Comparison of ENCODE assay signal across 9 cellular contexts in genomic region chr19:3618144-3618810, GRCh38. TPM values are rescaled to one million over a fixed set of nuclear protein-coding genes. Genes with fewer than 3 reads are reported as not detected.
DNase-seq lines count a peak whose midpoint lies in the region; ATAC-seq and TF ChIP-seq lines count a peak whose summit lies in the region.
"Had no signal": no experiment of that assay in that cellular context is flagged by ENCODE, and none has a peak within 500 bp of the region (broad histone marks: within the 10 kb centered on the region; RNA-seq: fewer than 3 reads in every experiment).

No MANE protein-coding gene starts in this region.

- POLR2A ChIA-PET in CD8-positive, alpha-beta memory T cell (lab: Charles Lee), result no interaction called here

- peaks cover 4 to 8% (median 7%) of the 10 kb centered on the region in 3 donors for H3K4me1 Mint-ChIP-seq in CD8-positive, alpha-beta memory T cell
- no peaks in the 10 kb centered on the region for H3K4me1 Mint-ChIP-seq in natural killer cell treated with Interleukin-12 subunit alpha and Interleukin-12 subunit beta and Interleukin-15 and Interleukin-18, amount 100 ng/mL, for 72 hours (ENCODE audit: low read depth in 2 of 2)

- no peak for TF ChIP-seq POLR2A in thyroid gland (IDR thresholded peaks at IDR 0.05)

- no peaks in the 10 kb centered on the region for H3K9me3 Mint-ChIP-seq in CD8-positive, alpha-beta memory T cell
- no peaks in the 10 kb centered on the region for H3K9me3 Mint-ChIP-seq in natural killer cell treated with Interleukin-12 subunit alpha and Interleukin-12 subunit beta and Interleukin-15 and Interleukin-18, amount 100 ng/mL, for 72 hours

- CTCF ChIA-PET in CD8-positive, alpha-beta memory T cell (lab: Charles Lee), result interaction anchor here (0.7 to 1.3 kb wide), 5 partner anchors 10 to 33 kb away, joined by 3 to 5 read pairs (median 3); partner anchors contain the start of gene GIPC3

- DNase-seq in CD8-positive, alpha-beta memory T cell, result peak; percentile 23 to 66 (median 37)
- DNase-seq in HuH-7.5 (ENCODE audit: low spot score), result peak; percentile 81
- peak; percentile 84 for DNase-seq in activated CD8-positive, alpha-beta memory T cell treated with anti-CD3 and anti-CD28 coated beads for 24 hours
- DNase-seq in epithelial cell of esophagus (ENCODE audit: low read depth), result peak; percentile 34
- no peak for DNase-seq in natural killer cell treated with Interleukin-12 subunit alpha and Interleukin-12 subunit beta and Interleukin-15 and Interleukin-18, amount 100 ng/mL, for 72 hours (ENCODE audit: low spot score)
- DNase-seq in thyroid gland, result peak; percentile 39 to 40
- no peak for DNase-seq in NCI-H2081 (lab: John Stamatoyannopoulos, UW)

- peak; percentile 78 for TF ChIP-seq CTCF in epithelial cell of esophagus (IDR thresholded peaks at IDR 0.05; ENCODE audit: insufficient read depth, low read depth, low read length, missing control alignments)
- peak; percentile 58 to 90 (median 70) for TF ChIP-seq CTCF in thyroid gland (IDR thresholded peaks at IDR 0.05)

- H3K4me3 ChIP-seq in CD8-positive, alpha-beta memory T cell (ENCODE audit: low read length), result no peak overlapping the region
- no peak overlapping the region for H3K4me3 ChIP-seq in epithelial cell of esophagus (ENCODE audit: low read length)
- no peak overlapping the region for H3K4me3 ChIP-seq in thyroid gland (replicated peaks in 1 of 3)
- H3K4me3 ChIP-seq: skin epidermis had no signal

- no peaks in the 10 kb centered on the region for H3K27me3 ChIP-seq in CD8-positive, alpha-beta memory T cell (ENCODE audit: insufficient read depth, low read length, poor library complexity, severe bottlenecking)
- H3K27me3 ChIP-seq in thyroid gland, result no peaks in the 10 kb centered on the region

- 48 to 73% methylated on average over 5 to 22 of the region's 31 CpGs for WGBS in thyroid gland, 2 donors

- no peaks in the 10 kb centered on the region for H3K27me3 Mint-ChIP-seq in CD8-positive, alpha-beta memory T cell
- H3K27me3 Mint-ChIP-seq in natural killer cell treated with Interleukin-12 subunit alpha and Interleukin-12 subunit beta and Interleukin-15 and Interleukin-18, amount 100 ng/mL, for 72 hours, result no peaks in the 10 kb centered on the region

- no peak overlapping the region for H3K27ac ChIP-seq in CD8-positive, alpha-beta memory T cell (ENCODE audit: low read depth, low read length)
- H3K27ac ChIP-seq in thyroid gland, result no peak overlapping the region
- H3K27ac ChIP-seq: skin epidermis had no signal

- no peak overlapping the region for H3K4me3 Mint-ChIP-seq in CD8-positive, alpha-beta memory T cell
- H3K4me3 Mint-ChIP-seq in natural killer cell treated with Interleukin-12 subunit alpha and Interleukin-12 subunit beta and Interleukin-15 and Interleukin-18, amount 100 ng/mL, for 72 hours, result no peak overlapping the region

- H3K9me3 ChIP-seq in CD8-positive, alpha-beta memory T cell (ENCODE audit: low read length), result no peaks in the 10 kb centered on the region
- no peaks in the 10 kb centered on the region for H3K9me3 ChIP-seq in thyroid gland

- H3K36me3 Mint-ChIP-seq in CD8-positive, alpha-beta memory T cell, result peaks cover 0 to 52% (median 4%) of the 10 kb centered on the region in 3 donors
- no peaks in the 10 kb centered on the region for H3K36me3 Mint-ChIP-seq in natural killer cell treated with Interleukin-12 subunit alpha and Interleukin-12 subunit beta and Interleukin-15 and Interleukin-18, amount 100 ng/mL, for 72 hours

- no peak overlapping the region for H3K27ac Mint-ChIP-seq in CD8-positive, alpha-beta memory T cell
- H3K27ac Mint-ChIP-seq in natural killer cell treated with Interleukin-12 subunit alpha and Interleukin-12 subunit beta and Interleukin-15 and Interleukin-18, amount 100 ng/mL, for 72 hours, result no peak overlapping the region

- ATAC-seq in natural killer cell treated with Interleukin-12 subunit alpha and Interleukin-12 subunit beta and Interleukin-15 and Interleukin-18, amount 100 ng/mL, for 72 hours, result peak; percentile 47 to 71
- no peak for ATAC-seq in HG03342 (IDR thresholded peaks at IDR 0.05; ENCODE audit: unreplicated experiment)

- H3K36me3 ChIP-seq in CD8-positive, alpha-beta memory T cell (ENCODE audit: insufficient read depth, low read length), result no peaks in the 10 kb centered on the region
- peaks cover 0 to 9% of the 10 kb centered on the region in 2 donors for H3K36me3 ChIP-seq in thyroid gland

- intact Hi-C loops in thyroid gland (cut with DNase I), result loop anchor here (2.0 kb wide), 1 partner anchor 73 kb away; no protein-coding TSS in a partner anchor

- H3K4me1 ChIP-seq in CD8-positive, alpha-beta memory T cell (ENCODE audit: insufficient read depth, low read length), result peaks cover 5% of the 10 kb centered on the region
- H3K4me1 ChIP-seq in thyroid gland, result no peaks in the 10 kb centered on the region

RNA-seq across cellular contexts. Expression of gene CACTIN, which starts 8.3 kb away (rescaled TPM):
- total RNA-seq in CD8-positive, alpha-beta memory T cell, result 10 to 100 TPM; 37.2 to 39.5 TPM
- polyA plus RNA-seq in CD8-positive, alpha-beta memory T cell, result 16.8 TPM
- 10 to 100 TPM; 28.9 to 44.7 TPM for total RNA-seq in natural killer cell treated with Interleukin-12 subunit alpha and Interleukin-12 subunit beta and Interleukin-15 and Interleukin-18, amount 100 ng/mL, for 72 hours
- 10 to 100 TPM; 18.8 to 30.6 (median 24.5) TPM for total RNA-seq in thyroid gland

RNA-seq across cellular contexts. Expression of gene TBXA2R, which starts 11.6 kb away (rescaled TPM):
- total RNA-seq in CD8-positive, alpha-beta memory T cell, result 1 to 10 TPM; 1.5 to 2.4 TPM
- polyA plus RNA-seq in CD8-positive, alpha-beta memory T cell, result 7.6 TPM
- total RNA-seq in natural killer cell treated with Interleukin-12 subunit alpha and Interleukin-12 subunit beta and Interleukin-15 and Interleukin-18, amount 100 ng/mL, for 72 hours, result under 1 TPM in 1 of 2 donors, not detected in 1; 0.28 TPM
- total RNA-seq in thyroid gland, result 1 to 10 TPM in 3 of 4 donors, under 1 TPM in 1; 0.40 to 2.1 (median 1.3) TPM

RNA-seq across cellular contexts. Expression of gene GIPC3, which starts 33.0 kb away (rescaled TPM):
- under 1 TPM; 0.33 to 0.46 TPM for total RNA-seq in CD8-positive, alpha-beta memory T cell
- 1.8 TPM for polyA plus RNA-seq in CD8-positive, alpha-beta memory T cell
- total RNA-seq in natural killer cell treated with Interleukin-12 subunit alpha and Interleukin-12 subunit beta and Interleukin-15 and Interleukin-18, amount 100 ng/mL, for 72 hours, result under 1 TPM; 0.25 to 0.40 TPM
- 1 to 10 TPM in 2 of 4 donors, under 1 TPM in 2; 0.78 to 2.2 (median 0.97) TPM for total RNA-seq in thyroid gland

RNA-seq across cellular contexts. Expression of gene HMG20B, which starts 45.5 kb away (rescaled TPM):
- 10 to 100 TPM; 44.0 to 50.6 TPM for total RNA-seq in CD8-positive, alpha-beta memory T cell
- 54.2 TPM for polyA plus RNA-seq in CD8-positive, alpha-beta memory T cell
- total RNA-seq in natural killer cell treated with Interleukin-12 subunit alpha and Interleukin-12 subunit beta and Interleukin-15 and Interleukin-18, amount 100 ng/mL, for 72 hours, result 10 to 100 TPM; 38.2 to 48.0 TPM
- total RNA-seq in thyroid gland, result 100 to 1,000 TPM in 2 of 4 donors, 10 to 100 TPM in 2; 93.3 to 160 (median 105) TPM

Comparison
In these comparisons a context has a peak if more than half of its experiments do, and no peak if none do; other contexts are left out.
1. DNase-seq: peak in CD8-positive, alpha-beta memory T cell (5 of 5), HuH-7.5 (single experiment), activated CD8-positive, alpha-beta memory T cell treated with anti-CD3 and anti-CD28 coated beads for 24 hours (single experiment), epithelial cell of esophagus (single experiment) and thyroid gland (2 of 2); none in natural killer cell treated with Interleukin-12 subunit alpha and Interleukin-12 subunit beta and Interleukin-15 and Interleukin-18, amount 100 ng/mL, for 72 hours (single experiment) and NCI-H2081 (0 of 2).